In genomic region chr16:23148513-23149266, GRCh38 we compare ENCODE assay signal across 8 cellular contexts. TPM values are rescaled to one million over a fixed set of nuclear protein-coding genes. Genes with fewer than 3 reads are reported as not detected.
DNase-seq lines count a peak whose midpoint lies in the region; ATAC-seq and TF ChIP-seq lines count a peak whose summit lies in the region.

No MANE protein-coding gene starts in this region.

- H3K27me3 ChIP-seq in A673 (replicated peaks; ENCODE audit: insufficient read depth, low read depth, low read length, poor library complexity) (no peaks in the 10 kb centered on the region), neural cell (ENCODE audit: insufficient read depth, low read depth, low read length) (no peaks in the 10 kb centered on the region)

- TF ChIP-seq CTCF in A673 (conservative IDR thresholded peaks at IDR 0.05; ENCODE audit: low read depth, low read length) (no peak), fibroblast of the aortic adventitia (IDR thresholded peaks at IDR 0.05; ENCODE audit: insufficient read depth, low read length) (no peak), neural cell (IDR thresholded peaks at IDR 0.05; ENCODE audit: poor library complexity, severe bottlenecking) (no peak)

- BruUV-seq in A673 (replicated peaks; lab: Mats Ljungman, UMichigan) = no TSS peak

- DNase-seq in A673 (ENCODE audit: low spot score) = peak; percentile 54
- DNase-seq in OCI-M1 (lab: John Stamatoyannopoulos, UW) = peak; percentile 53
- DNase-seq in activated T-helper 2 cell treated with anti-CD3 and anti-CD28 coated beads, Interferon-gamma antibody, Interleukin-2, Interleukin-4, amounts not matched to agents 10 μg/mL and 5 μg/mL and 100 μg/mL, durations not matched to agents 14 hours and 24 hours and 36 hours (ENCODE audit: low spot score) = peak; percentile 39
- peak; percentile 42 for DNase-seq in fibroblast of the aortic adventitia (ENCODE audit: low read depth)
- DNase-seq in substantia nigra (lab: John Stamatoyannopoulos, UW) = peak in 39 of 49 donors; percentile 10 to 88 (median 39)

- H3K9me3 ChIP-seq in A673 (ENCODE audit: low read depth, low read length, poor library complexity, severe bottlenecking) (no peaks in the 10 kb centered on the region), neural cell (ENCODE audit: low read length) (no peaks in the 10 kb centered on the region)

- TF ChIP-seq EP300 in neural cell (conservative IDR thresholded peaks at IDR 0.05; ENCODE audit: poor library complexity, severe bottlenecking) = no peak

- no peaks in the 10 kb centered on the region for H3F3A ChIP-seq in neural cell (ENCODE audit: insufficient read depth, low read length, poor library complexity, severe bottlenecking)

- H2AFZ ChIP-seq in neural cell (ENCODE audit: low read depth, low read length) = no peak overlapping the region

- H3K27ac ChIP-seq in A673 (ENCODE audit: low read depth, low read length, poor library complexity, severe bottlenecking) (peak overlapping the region; percentile 67), neural cell (ENCODE audit: low read length) (no peak overlapping the region), substantia nigra (ENCODE audit: low read depth, low read length, poor library complexity, severe bottlenecking) (peak overlapping the region; percentile 77)

- peak overlapping the region; percentile 79 for H3K27ac Mint-ChIP-seq in activated T-helper 2 cell treated with anti-CD3 and anti-CD28 coated beads, Interferon-gamma antibody, Interleukin-2, Interleukin-4, amounts not matched to agents 10 μg/mL and 5 μg/mL and 100 μg/mL, durations not matched to agents 14 hours and 24 hours and 36 hours

- peak overlapping the region; percentile 87 for H3K4me3 Mint-ChIP-seq in activated T-helper 2 cell treated with anti-CD3 and anti-CD28 coated beads, Interferon-gamma antibody, Interleukin-2, Interleukin-4, amounts not matched to agents 10 μg/mL and 5 μg/mL and 100 μg/mL, durations not matched to agents 14 hours and 24 hours and 36 hours (ENCODE audit: low read depth)

- ATAC-seq in GM18868 (IDR thresholded peaks at IDR 0.05; ENCODE audit: unreplicated experiment) (peak; percentile 38), HG03097 (IDR thresholded peaks at IDR 0.05; ENCODE audit: low FRiP score, unreplicated experiment) (peak; percentile 35)

- intact Hi-C loops in A673 (cut with micrococcal nuclease; ENCODE audit: unreplicated experiment) = no loop called here
- intact Hi-C loops in activated T-helper 2 cell treated with anti-CD3 and anti-CD28 coated beads, Interferon-gamma antibody, Interleukin-2, Interleukin-4, amounts not matched to agents 10 μg/mL and 5 μg/mL and 100 μg/mL, durations not matched to agents 14 hours and 24 hours and 36 hours (cut with micrococcal nuclease) = no loop called here

- peaks cover 23% of the 10 kb centered on the region for H3K79me2 ChIP-seq in neural cell (replicated peaks; ENCODE audit: insufficient read depth, low read length)

- H3K4me1 ChIP-seq in A673 (ENCODE audit: insufficient read depth, low read length, poor library complexity, severe bottlenecking) = peaks cover 44% of the 10 kb centered on the region

- no peaks in the 10 kb centered on the region for H4K20me1 ChIP-seq in neural cell (ENCODE audit: insufficient read depth)

- CTCF ChIA-PET in A673 (lab: Charles Lee) = no interaction called here

- H3K36me3 ChIP-seq in A673 (ENCODE audit: insufficient read depth, low read length, poor library complexity, severe bottlenecking) (no peaks in the 10 kb centered on the region), neural cell (ENCODE audit: insufficient read depth, low read length) (no peaks in the 10 kb centered on the region)

- H3K4me1 Mint-ChIP-seq in activated T-helper 2 cell treated with anti-CD3 and anti-CD28 coated beads, Interferon-gamma antibody, Interleukin-2, Interleukin-4, amounts not matched to agents 10 μg/mL and 5 μg/mL and 100 μg/mL, durations not matched to agents 14 hours and 24 hours and 36 hours (ENCODE audit: low read depth) = peaks cover 18% of the 10 kb centered on the region

- H3K36me3 Mint-ChIP-seq in activated T-helper 2 cell treated with anti-CD3 and anti-CD28 coated beads, Interferon-gamma antibody, Interleukin-2, Interleukin-4, amounts not matched to agents 10 μg/mL and 5 μg/mL and 100 μg/mL, durations not matched to agents 14 hours and 24 hours and 36 hours (ENCODE audit: low read depth) = peaks cover 5% of the 10 kb centered on the region

- H3K9me2 ChIP-seq in neural cell (ENCODE audit: insufficient read depth, low read length) = no peaks in the 10 kb centered on the region

- H3K9me3 Mint-ChIP-seq in activated T-helper 2 cell treated with anti-CD3 and anti-CD28 coated beads, Interferon-gamma antibody, Interleukin-2, Interleukin-4, amounts not matched to agents 10 μg/mL and 5 μg/mL and 100 μg/mL, durations not matched to agents 14 hours and 24 hours and 36 hours = no peaks in the 10 kb centered on the region

- H3K4me3 ChIP-seq in A673 (ENCODE audit: low read depth, low read length, poor library complexity, severe bottlenecking) (peak overlapping the region; percentile 75), fibroblast of the aortic adventitia (ENCODE audit: low read depth, low read length) (peak overlapping the region; percentile 80), neural cell (ENCODE audit: low read length) (peak overlapping the region; percentile 83)

- peak overlapping the region; percentile 56 for H3K4me2 ChIP-seq in neural cell (ENCODE audit: low read length)

- POLR2A ChIA-PET in A673 (lab: Charles Lee; ENCODE audit: low non-redundant PET) = no interaction called here

- peak overlapping the region; percentile 62 for H3K9ac ChIP-seq in neural cell (ENCODE audit: low read length)

- peaks cover 9% of the 10 kb centered on the region for H3K27me3 Mint-ChIP-seq in activated T-helper 2 cell treated with anti-CD3 and anti-CD28 coated beads, Interferon-gamma antibody, Interleukin-2, Interleukin-4, amounts not matched to agents 10 μg/mL and 5 μg/mL and 100 μg/mL, durations not matched to agents 14 hours and 24 hours and 36 hours (ENCODE audit: low read depth)

- no peak for TF ChIP-seq RAD21 in neural cell (conservative IDR thresholded peaks at IDR 0.05)

TF ChIP-seq in neural cell, 6 proteins besides CTCF, POLR2A, EP300 and RAD21:
- TF ChIP-seq REST (IDR thresholded peaks at IDR 0.05; ENCODE audit: borderline replicate concordance) (no peak), SMC3 (conservative IDR thresholded peaks at IDR 0.05; ENCODE audit: poor library complexity) (no peak), MXI1 (conservative IDR thresholded peaks at IDR 0.05; ENCODE audit: poor library complexity, severe bottlenecking) (peak; percentile 93)

RNA-seq across cellular contexts. Expression of gene USP31, which starts 0.6 kb away (rescaled TPM):
- total RNA-seq in A673 (2021) (27.4 and 34.4 TPM in 2 replicates), fibroblast of the aortic adventitia (ENCODE audit: low replicate concordance) (5.2 and 9.0 TPM in 2 replicates)
- 7.7 and 8.0 TPM in 2 replicates for total RNA-seq in activated T-helper 2 cell treated with anti-CD3 and anti-CD28 coated beads, Interferon-gamma antibody, Interleukin-2, Interleukin-4, amounts not matched to agents 10 μg/mL and 5 μg/mL and 100 μg/mL, durations not matched to agents 14 hours and 24 hours and 36 hours
- 5.8 and 7.9 TPM in 2 replicates for polyA plus RNA-seq in neural cell
- polyA minus RNA-seq in neural cell = 23.1 and 28.8 TPM in 2 replicates

RNA-seq across cellular contexts. Expression of gene SCNN1G, which starts 33.9 kb away (rescaled TPM):
- 15.6 and 22.3 TPM in 2 replicates for total RNA-seq in A673 (2021)
- not detected in 2 replicates for total RNA-seq in activated T-helper 2 cell treated with anti-CD3 and anti-CD28 coated beads, Interferon-gamma antibody, Interleukin-2, Interleukin-4, amounts not matched to agents 10 μg/mL and 5 μg/mL and 100 μg/mL, durations not matched to agents 14 hours and 24 hours and 36 hours
- not detected in 2 replicates for total RNA-seq in fibroblast of the aortic adventitia (ENCODE audit: low replicate concordance)
- polyA plus RNA-seq in neural cell = not detected in 2 replicates
- polyA minus RNA-seq in neural cell = not detected in 2 replicates

Comparison
In these comparisons a context has a peak if more than half of its experiments do, and no peak if none do; other contexts are left out.
1. RNA of gene SCNN1G, which starts 33.9 kb away (total RNA-seq): 15.6 to 22.3 TPM in A673; not detected in activated T-helper 2 cell treated with anti-CD3 and anti-CD28 coated beads, Interferon-gamma antibody, Interleukin-2, Interleukin-4, amounts not matched to agents 10 μg/mL and 5 μg/mL and 100 μg/mL, durations not matched to agents 14 hours and 24 hours and 36 hours and not detected in fibroblast of the aortic adventitia; every median in the first group is over 10 times any median in the second.
2. Peak in every context shown above with its lines, with median percentiles within 50 percentile points of each other: DNase-seq and H3K4me3 ChIP-seq.